Comparison of ENCODE assay signal across 15 cellular contexts in the genomic region with DNA sequence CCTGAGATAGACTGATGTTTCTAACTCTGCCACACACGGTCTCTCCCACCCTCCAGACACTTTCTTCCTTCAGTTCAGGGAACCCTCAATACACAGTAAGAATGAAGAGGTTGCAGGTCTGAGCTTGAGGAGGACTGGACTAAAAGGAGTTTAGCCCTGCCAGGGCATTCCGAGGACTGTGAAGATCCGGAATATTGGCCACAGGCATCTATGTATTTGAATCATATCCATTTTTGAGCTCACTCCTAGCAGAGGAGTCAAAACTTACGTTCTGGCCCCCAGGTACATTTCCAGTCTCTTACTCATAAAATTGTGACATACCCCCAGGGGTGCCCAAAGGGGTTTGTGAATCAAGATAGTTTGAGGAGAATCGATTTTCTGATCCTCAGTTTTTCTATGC.
"Had no signal": no experiment of that assay in that cellular context is flagged by ENCODE, and none has a peak within 500 bp of the region (broad histone marks: within the 10 kb centered on the region; RNA-seq: fewer than 3 reads in every experiment).

No MANE protein-coding gene starts in this region.

- H3K27me3 ChIP-seq: tibial artery, vagina had no signal

- H3K27me3 Mint-ChIP-seq: activated CD4-positive, alpha-beta T cell treated with anti-CD3 and anti-CD28 coated beads, Interleukin-2, amount 10 ng/mL, durations not matched to agents 24 days and 14 days; naive B cell; stimulated activated memory B cell treated with anti-CD40 and anti-IgM and Interleukin-4, amounts not matched to agents 10 μg/mL and 1 μg/mL and 100 μg/mL, for 72 hours had no signal

- H3K9me3 Mint-ChIP-seq: activated CD4-positive, alpha-beta T cell treated with anti-CD3 and anti-CD28 coated beads, Interleukin-2, amount 10 ng/mL, durations not matched to agents 24 days and 14 days; naive B cell; stimulated activated memory B cell treated with anti-CD40 and anti-IgM and Interleukin-4, amounts not matched to agents 10 μg/mL and 1 μg/mL and 100 μg/mL, for 72 hours; WTC11 had no signal

- H3K27ac ChIP-seq: tibial artery, vagina had no signal

- H3K27ac Mint-ChIP-seq: activated CD4-positive, alpha-beta T cell treated with anti-CD3 and anti-CD28 coated beads, Interleukin-2, amount 10 ng/mL, durations not matched to agents 24 days and 14 days; activated CD8-positive, alpha-beta T cell treated with anti-CD3 and anti-CD28 coated beads, Interleukin-2, amount 10 ng/mL, durations not matched to agents 7 days and 5 days; naive B cell; stimulated activated memory B cell treated with anti-CD40 and anti-IgM and Interleukin-4, amounts not matched to agents 10 μg/mL and 1 μg/mL and 100 μg/mL, for 72 hours; WTC11 had no signal

- DNase-seq: activated CD4-positive, alpha-beta T cell treated with anti-CD3 and anti-CD28 coated beads, Interleukin-2, amount 10 ng/mL, durations not matched to agents 24 days and 14 days; activated CD8-positive, alpha-beta memory T cell treated with anti-CD3 and anti-CD28 coated beads, Interleukin-2, amount 50 U/mL, for 4 hours; activated CD8-positive, alpha-beta T cell treated with anti-CD3 and anti-CD28 coated beads, Interleukin-2, amount 10 ng/mL, durations not matched to agents 7 days and 5 days; activated naive CD4-positive, alpha-beta T cell treated with Interleukin-2 at 50 U/mL for 16 hours; aorta; cerebellar nuclear complex; erythroblast; islet precursor cell; naive B cell; T-helper 2 cell had no signal

- H3K36me3 Mint-ChIP-seq: naive B cell; stimulated activated memory B cell treated with anti-CD40 and anti-IgM and Interleukin-4, amounts not matched to agents 10 μg/mL and 1 μg/mL and 100 μg/mL, for 72 hours; WTC11 had no signal

- ATAC-seq: activated CD8-positive, alpha-beta T cell treated with anti-CD3 and anti-CD28 coated beads, Interleukin-2, amount 10 ng/mL, durations not matched to agents 7 days and 5 days; left lobe of liver; stimulated activated memory B cell treated with anti-CD40 and anti-IgM and Interleukin-4, amounts not matched to agents 10 μg/mL and 1 μg/mL and 100 μg/mL, for 72 hours; WTC11 had no signal

- H3K36me3 ChIP-seq: tibial artery, vagina had no signal

- H3K9me3 ChIP-seq: tibial artery, vagina had no signal

- H3K4me3 ChIP-seq: tibial artery, vagina had no signal

- H3K4me3 Mint-ChIP-seq: activated CD4-positive, alpha-beta T cell treated with anti-CD3 and anti-CD28 coated beads, Interleukin-2, amount 10 ng/mL, durations not matched to agents 24 days and 14 days; activated CD8-positive, alpha-beta T cell treated with anti-CD3 and anti-CD28 coated beads, Interleukin-2, amount 10 ng/mL, durations not matched to agents 7 days and 5 days; stimulated activated memory B cell treated with anti-CD40 and anti-IgM and Interleukin-4, amounts not matched to agents 10 μg/mL and 1 μg/mL and 100 μg/mL, for 72 hours; WTC11 had no signal
